Comparison of ENCODE assay signal across 2 cellular contexts in genomic region chr1:1013105-1013921, GRCh38.
TF ChIP-seq lines count a peak whose summit lies in the region.

Gene ISG15, plus strand, starts transcription at chr1:1013497. Its CDS starts 77 bp downstream, at chr1:1013574.

TF ChIP-seq in HEK293, 187 proteins besides CTCF, POLR2A, EP300 and RAD21 (continued from another document and continues in another):
- TF ChIP-seq, protein P1, sequence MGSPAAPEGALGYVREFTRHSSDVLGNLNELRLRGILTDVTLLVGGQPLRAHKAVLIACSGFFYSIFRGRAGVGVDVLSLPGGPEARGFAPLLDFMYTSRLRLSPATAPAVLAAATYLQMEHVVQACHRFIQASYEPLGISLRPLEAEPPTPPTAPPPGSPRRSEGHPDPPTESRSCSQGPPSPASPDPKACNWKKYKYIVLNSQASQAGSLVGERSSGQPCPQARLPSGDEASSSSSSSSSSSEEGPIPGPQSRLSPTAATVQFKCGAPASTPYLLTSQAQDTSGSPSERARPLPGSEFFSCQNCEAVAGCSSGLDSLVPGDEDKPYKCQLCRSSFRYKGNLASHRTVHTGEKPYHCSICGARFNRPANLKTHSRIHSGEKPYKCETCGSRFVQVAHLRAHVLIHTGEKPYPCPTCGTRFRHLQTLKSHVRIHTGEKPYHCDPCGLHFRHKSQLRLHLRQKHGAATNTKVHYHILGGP (tag by site-specific recombination; IDR thresholded peaks at IDR 0.05): no peak
- TF ChIP-seq, protein P2, sequence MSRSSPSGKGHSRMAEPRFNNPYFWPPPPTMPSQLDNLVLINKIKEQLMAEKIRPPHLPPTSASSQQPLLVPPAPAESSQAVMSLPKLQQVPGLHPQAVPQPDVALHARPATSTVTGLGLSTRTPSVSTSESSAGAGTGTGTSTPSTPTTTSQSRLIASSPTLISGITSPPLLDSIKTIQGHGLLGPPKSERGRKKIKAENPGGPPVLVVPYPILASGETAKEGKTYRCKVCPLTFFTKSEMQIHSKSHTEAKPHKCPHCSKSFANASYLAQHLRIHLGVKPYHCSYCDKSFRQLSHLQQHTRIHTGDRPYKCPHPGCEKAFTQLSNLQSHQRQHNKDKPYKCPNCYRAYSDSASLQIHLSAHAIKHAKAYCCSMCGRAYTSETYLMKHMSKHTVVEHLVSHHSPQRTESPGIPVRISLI (tag by site-specific recombination; IDR thresholded peaks at IDR 0.05): no peak
- no peak for TF ChIP-seq ZNF585B (tag by site-specific recombination; IDR thresholded peaks at IDR 0.05)
- no peak for TF ChIP-seq ZNF776 (tag by site-specific recombination; IDR thresholded peaks at IDR 0.05; ENCODE audit: borderline replicate concordance)
- TF ChIP-seq ZNF112 (tag by site-specific recombination; IDR thresholded peaks at IDR 0.05): no peak
- TF ChIP-seq, protein P3, sequence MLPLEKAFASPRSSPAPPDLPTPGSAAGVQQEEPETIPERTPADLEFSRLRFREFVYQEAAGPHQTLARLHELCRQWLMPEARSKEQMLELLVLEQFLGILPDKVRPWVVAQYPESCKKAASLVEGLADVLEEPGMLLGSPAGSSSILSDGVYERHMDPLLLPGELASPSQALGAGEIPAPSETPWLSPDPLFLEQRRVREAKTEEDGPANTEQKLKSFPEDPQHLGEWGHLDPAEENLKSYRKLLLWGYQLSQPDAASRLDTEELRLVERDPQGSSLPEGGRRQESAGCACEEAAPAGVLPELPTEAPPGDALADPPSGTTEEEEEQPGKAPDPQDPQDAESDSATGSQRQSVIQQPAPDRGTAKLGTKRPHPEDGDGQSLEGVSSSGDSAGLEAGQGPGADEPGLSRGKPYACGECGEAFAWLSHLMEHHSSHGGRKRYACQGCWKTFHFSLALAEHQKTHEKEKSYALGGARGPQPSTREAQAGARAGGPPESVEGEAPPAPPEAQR (tag by site-specific recombination; IDR thresholded peaks at IDR 0.05): no peak
- TF ChIP-seq ZNF785 (tag by site-specific recombination; IDR thresholded peaks at IDR 0.05): no peak
- no peak for TF ChIP-seq ZNF626 (tag by site-specific recombination; IDR thresholded peaks at IDR 0.05)
- peak; percentile 12; the same call in 1 of the 2 replicates for TF ChIP-seq KLF7 (tag by site-specific recombination; IDR thresholded peaks at IDR 0.05; ENCODE audit: borderline replicate concordance)
- 0 out of 2 replicates have a peak, but pooled peaks have one; percentile 6 for TF ChIP-seq ZIC2 (tag by site-specific recombination; IDR thresholded peaks at IDR 0.05)
- no peak for TF ChIP-seq ZNF404 (tag by site-specific recombination; IDR thresholded peaks at IDR 0.05)
- TF ChIP-seq ZSCAN4 (tag by site-specific recombination; IDR thresholded peaks at IDR 0.05): no peak
- TF ChIP-seq, protein P4, sequence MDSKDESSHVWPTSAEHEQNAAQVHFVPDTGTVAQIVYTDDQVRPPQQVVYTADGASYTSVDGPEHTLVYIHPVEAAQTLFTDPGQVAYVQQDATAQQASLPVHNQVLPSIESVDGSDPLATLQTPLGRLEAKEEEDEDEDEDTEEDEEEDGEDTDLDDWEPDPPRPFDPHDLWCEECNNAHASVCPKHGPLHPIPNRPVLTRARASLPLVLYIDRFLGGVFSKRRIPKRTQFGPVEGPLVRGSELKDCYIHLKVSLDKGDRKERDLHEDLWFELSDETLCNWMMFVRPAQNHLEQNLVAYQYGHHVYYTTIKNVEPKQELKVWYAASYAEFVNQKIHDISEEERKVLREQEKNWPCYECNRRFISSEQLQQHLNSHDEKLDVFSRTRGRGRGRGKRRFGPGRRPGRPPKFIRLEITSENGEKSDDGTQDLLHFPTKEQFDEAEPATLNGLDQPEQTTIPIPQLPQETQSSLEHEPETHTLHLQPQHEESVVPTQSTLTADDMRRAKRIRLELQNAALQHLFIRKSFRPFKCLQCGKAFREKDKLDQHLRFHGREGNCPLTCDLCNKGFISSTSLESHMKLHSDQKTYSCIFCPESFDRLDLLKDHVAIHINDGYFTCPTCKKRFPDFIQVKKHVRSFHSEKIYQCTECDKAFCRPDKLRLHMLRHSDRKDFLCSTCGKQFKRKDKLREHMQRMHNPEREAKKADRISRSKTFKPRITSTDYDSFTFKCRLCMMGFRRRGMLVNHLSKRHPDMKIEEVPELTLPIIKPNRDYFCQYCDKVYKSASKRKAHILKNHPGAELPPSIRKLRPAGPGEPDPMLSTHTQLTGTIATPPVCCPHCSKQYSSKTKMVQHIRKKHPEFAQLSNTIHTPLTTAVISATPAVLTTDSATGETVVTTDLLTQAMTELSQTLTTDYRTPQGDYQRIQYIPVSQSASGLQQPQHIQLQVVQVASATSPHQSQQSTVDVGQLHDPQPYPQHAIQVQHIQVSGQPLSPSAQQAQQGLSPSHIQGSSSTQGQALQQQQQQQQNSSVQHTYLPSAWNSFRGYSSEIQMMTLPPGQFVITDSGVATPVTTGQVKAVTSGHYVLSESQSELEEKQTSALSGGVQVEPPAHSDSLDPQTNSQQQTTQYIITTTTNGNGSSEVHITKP (tag by site-specific recombination; IDR thresholded peaks at IDR 0.05): peak; percentile 75
- TF ChIP-seq ZNF670 (tag by site-specific recombination; IDR thresholded peaks at IDR 0.05; ENCODE audit: low read depth): no peak
- no peak for TF ChIP-seq ZNF514 (tag by site-specific recombination; IDR thresholded peaks at IDR 0.05)
- no peak for TF ChIP-seq ZNF623 (tag by site-specific recombination; IDR thresholded peaks at IDR 0.05)
- peak; percentile 36; the same call in 1 of the 2 replicates for TF ChIP-seq KLF1 (tag by site-specific recombination; IDR thresholded peaks at IDR 0.05)
- TF ChIP-seq, protein P5, sequence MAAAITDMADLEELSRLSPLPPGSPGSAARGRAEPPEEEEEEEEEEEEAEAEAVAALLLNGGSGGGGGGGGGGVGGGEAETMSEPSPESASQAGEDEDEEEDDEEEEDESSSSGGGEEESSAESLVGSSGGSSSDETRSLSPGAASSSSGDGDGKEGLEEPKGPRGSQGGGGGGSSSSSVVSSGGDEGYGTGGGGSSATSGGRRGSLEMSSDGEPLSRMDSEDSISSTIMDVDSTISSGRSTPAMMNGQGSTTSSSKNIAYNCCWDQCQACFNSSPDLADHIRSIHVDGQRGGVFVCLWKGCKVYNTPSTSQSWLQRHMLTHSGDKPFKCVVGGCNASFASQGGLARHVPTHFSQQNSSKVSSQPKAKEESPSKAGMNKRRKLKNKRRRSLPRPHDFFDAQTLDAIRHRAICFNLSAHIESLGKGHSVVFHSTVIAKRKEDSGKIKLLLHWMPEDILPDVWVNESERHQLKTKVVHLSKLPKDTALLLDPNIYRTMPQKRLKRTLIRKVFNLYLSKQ (tag by site-specific recombination; IDR thresholded peaks at IDR 0.05; ENCODE audit: borderline replicate concordance): no peak

TF ChIP-seq in K562, 482 proteins besides CTCF, POLR2A, EP300 and RAD21 (continued from another document and continues in another):
- TF ChIP-seq SOX6 (IDR thresholded peaks at IDR 0.05): peak; percentile 69; the same call in 1 of the 2 replicates
- TF ChIP-seq GATAD2B (IDR thresholded peaks at IDR 0.05; ENCODE audit: borderline replicate concordance): peak; percentile 15; the same call in 1 of the 2 replicates
- no peak for TF ChIP-seq NR3C1 (CRISPR knock-in tag; IDR thresholded peaks at IDR 0.05)
- TF ChIP-seq MBD1 (CRISPR knock-in tag; IDR thresholded peaks at IDR 0.05): no peak
- TF ChIP-seq, protein P6, sequence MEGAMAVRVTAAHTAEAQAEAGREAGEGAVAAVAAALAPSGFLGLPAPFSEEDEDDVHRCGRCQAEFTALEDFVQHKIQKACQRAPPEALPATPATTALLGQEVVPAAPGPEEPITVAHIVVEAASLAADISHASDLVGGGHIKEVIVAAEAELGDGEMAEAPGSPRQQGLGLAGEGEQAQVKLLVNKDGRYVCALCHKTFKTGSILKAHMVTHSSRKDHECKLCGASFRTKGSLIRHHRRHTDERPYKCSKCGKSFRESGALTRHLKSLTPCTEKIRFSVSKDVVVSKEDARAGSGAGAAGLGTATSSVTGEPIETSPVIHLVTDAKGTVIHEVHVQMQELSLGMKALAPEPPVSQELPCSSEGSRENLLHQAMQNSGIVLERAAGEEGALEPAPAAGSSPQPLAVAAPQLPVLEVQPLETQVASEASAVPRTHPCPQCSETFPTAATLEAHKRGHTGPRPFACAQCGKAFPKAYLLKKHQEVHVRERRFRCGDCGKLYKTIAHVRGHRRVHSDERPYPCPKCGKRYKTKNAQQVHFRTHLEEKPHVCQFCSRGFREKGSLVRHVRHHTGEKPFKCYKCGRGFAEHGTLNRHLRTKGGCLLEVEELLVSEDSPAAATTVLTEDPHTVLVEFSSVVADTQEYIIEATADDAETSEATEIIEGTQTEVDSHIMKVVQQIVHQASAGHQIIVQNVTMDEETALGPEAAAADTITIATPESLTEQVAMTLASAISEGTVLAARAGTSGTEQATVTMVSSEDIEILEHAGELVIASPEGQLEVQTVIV (CRISPR knock-in tag; IDR thresholded peaks at IDR 0.05; ENCODE audit: borderline replicate concordance): no peak
- no peak for TF ChIP-seq PCBP2 (IDR thresholded peaks at IDR 0.05; ENCODE audit: low read depth, low read length, poor library complexity, severe bottlenecking)
- peak; percentile 89 for TF ChIP-seq KLF13 (tag; IDR thresholded peaks at IDR 0.05; ENCODE audit: borderline replicate concordance, low read depth)
- peak; percentile 76; the same call in 1 of the 2 replicates for TF ChIP-seq MTA3 (IDR thresholded peaks at IDR 0.05; ENCODE audit: borderline replicate concordance)
- TF ChIP-seq, protein P7, sequence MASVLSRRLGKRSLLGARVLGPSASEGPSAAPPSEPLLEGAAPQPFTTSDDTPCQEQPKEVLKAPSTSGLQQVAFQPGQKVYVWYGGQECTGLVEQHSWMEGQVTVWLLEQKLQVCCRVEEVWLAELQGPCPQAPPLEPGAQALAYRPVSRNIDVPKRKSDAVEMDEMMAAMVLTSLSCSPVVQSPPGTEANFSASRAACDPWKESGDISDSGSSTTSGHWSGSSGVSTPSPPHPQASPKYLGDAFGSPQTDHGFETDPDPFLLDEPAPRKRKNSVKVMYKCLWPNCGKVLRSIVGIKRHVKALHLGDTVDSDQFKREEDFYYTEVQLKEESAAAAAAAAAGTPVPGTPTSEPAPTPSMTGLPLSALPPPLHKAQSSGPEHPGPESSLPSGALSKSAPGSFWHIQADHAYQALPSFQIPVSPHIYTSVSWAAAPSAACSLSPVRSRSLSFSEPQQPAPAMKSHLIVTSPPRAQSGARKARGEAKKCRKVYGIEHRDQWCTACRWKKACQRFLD (CRISPR knock-in tag; IDR thresholded peaks at IDR 0.05): 0 out of 2 replicates have a peak, but pooled peaks have one; percentile 19
- TF ChIP-seq KAT7 (CRISPR knock-in tag; IDR thresholded peaks at IDR 0.05; ENCODE audit: borderline replicate concordance): peak; percentile 50; the same call in 1 of the 2 replicates
- TF ChIP-seq, protein P8, sequence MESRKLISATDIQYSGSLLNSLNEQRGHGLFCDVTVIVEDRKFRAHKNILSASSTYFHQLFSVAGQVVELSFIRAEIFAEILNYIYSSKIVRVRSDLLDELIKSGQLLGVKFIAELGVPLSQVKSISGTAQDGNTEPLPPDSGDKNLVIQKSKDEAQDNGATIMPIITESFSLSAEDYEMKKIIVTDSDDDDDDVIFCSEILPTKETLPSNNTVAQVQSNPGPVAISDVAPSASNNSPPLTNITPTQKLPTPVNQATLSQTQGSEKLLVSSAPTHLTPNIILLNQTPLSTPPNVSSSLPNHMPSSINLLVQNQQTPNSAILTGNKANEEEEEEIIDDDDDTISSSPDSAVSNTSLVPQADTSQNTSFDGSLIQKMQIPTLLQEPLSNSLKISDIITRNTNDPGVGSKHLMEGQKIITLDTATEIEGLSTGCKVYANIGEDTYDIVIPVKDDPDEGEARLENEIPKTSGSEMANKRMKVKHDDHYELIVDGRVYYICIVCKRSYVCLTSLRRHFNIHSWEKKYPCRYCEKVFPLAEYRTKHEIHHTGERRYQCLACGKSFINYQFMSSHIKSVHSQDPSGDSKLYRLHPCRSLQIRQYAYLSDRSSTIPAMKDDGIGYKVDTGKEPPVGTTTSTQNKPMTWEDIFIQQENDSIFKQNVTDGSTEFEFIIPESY (CRISPR knock-in tag; IDR thresholded peaks at IDR 0.05): 0 out of 2 replicates have a peak, but pooled peaks have one; percentile 6
- TF ChIP-seq NR2C1 (IDR thresholded peaks at IDR 0.05): no peak
- no peak for TF ChIP-seq NR2C1 (tag; IDR thresholded peaks at IDR 0.05)
- TF ChIP-seq, protein P9, sequence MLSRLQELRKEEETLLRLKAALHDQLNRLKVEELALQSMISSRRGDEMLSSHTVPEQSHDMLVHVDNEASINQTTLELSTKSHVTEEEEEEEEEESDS (CRISPR knock-in tag; IDR thresholded peaks at IDR 0.05): no peak
- TF ChIP-seq ZNF239 (CRISPR knock-in tag; IDR thresholded peaks at IDR 0.05): no peak
- TF ChIP-seq DEAF1 (CRISPR knock-in tag; IDR thresholded peaks at IDR 0.05): no peak
- TF ChIP-seq ZBTB43 (CRISPR knock-in tag; IDR thresholded peaks at IDR 0.05): 0 out of 2 replicates have a peak, but pooled peaks have one; percentile 60
- no peak for TF ChIP-seq U2AF1 (optimal IDR thresholded peaks at IDR 0.05; ENCODE audit: low read depth, low read length)
- TF ChIP-seq TFAM (CRISPR knock-in tag; conservative IDR thresholded peaks at IDR 0.05): no peak
- peak; percentile 85; the same call in 1 of the 2 replicates for TF ChIP-seq FOXM1 (IDR thresholded peaks at IDR 0.05; ENCODE audit: low read depth)
- TF ChIP-seq FOXM1 (CRISPR knock-in tag; IDR thresholded peaks at IDR 0.05; ENCODE audit: low read depth): no peak
